ENCODE assay signal across 7 cellular contexts in the genomic region with DNA sequence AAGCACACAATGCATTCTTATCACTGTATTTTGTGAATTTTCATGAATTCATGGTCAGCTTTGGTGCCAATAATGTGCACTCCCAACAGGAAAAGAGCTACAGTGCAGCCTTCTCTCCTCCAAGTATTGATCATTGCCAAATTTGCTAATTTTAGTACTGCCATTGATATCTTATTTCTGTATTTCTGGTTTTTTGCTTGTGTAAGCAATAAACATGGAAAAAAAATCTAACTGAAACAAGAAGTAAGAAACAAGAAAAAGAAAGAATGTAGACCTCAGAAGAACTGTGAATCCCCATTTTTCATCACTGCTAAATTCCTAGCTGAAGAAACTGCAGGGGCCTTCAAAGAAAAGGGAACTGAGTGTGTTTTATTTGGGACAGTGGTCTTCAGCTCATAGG.
"Had no signal": no experiment of that assay in that cellular context is flagged by ENCODE, and none has a peak within 500 bp of the region (broad histone marks: within the 10 kb centered on the region; RNA-seq: fewer than 3 reads in every experiment).

No MANE protein-coding gene starts in this region.

- H3K4me3 ChIP-seq: GM12878 had no signal

- ATAC-seq: GM12878 had no signal

- FAIRE-seq: G401.6, GM12878, GM12891, GM12892, GM18507 had no signal

- DNase-seq: GDM1, GF-D8 had no signal
